ENCODE assay signal across 21 cellular contexts in genomic region chr2:168752361-168752760, GRCh38. TPM values are rescaled to one million over a fixed set of nuclear protein-coding genes. Genes with fewer than 3 reads are reported as not detected.
"Had no signal": no experiment of that assay in that cellular context is flagged by ENCODE, and none has a peak within 500 bp of the region (broad histone marks: within the 10 kb centered on the region; RNA-seq: fewer than 3 reads in every experiment).

No MANE protein-coding gene starts in this region.

- H3K9ac ChIP-seq: neural progenitor cell had no signal

- H3K79me2 ChIP-seq: hepatocyte had no signal

- H2AFZ ChIP-seq: hepatocyte, neural progenitor cell had no signal

- H3K4me3 ChIP-seq: breast epithelium, hepatocyte, neural progenitor cell, thyroid gland, upper lobe of right lung had no signal

- H3K27me3 Mint-ChIP-seq: activated B cell treated with CpG ODN at 0.5 μM for 24 hours; activated CD4-positive, alpha-beta T cell treated with anti-CD3 and anti-CD28 coated beads for 36 hours; activated naive CD8-positive, alpha-beta T cell treated with anti-CD3 and anti-CD28 coated beads for 36 hours; activated T-cell treated with anti-CD3 and anti-CD28 coated beads, Interleukin-2, amount 50 U/mL, for 24 hours; progenitor cell of endocrine pancreas; stimulated activated naive CD8-positive, alpha-beta T cell treated with anti-CD3 and anti-CD28 coated beads, Interleukin-15, Interleukin-2, amounts not matched to agents 100 ng/mL and 50 ng/mL, for 24 hours had no signal

- H3K4me2 ChIP-seq: hepatocyte, neural progenitor cell had no signal

- H3K9me3 ChIP-seq: breast epithelium, thyroid gland, upper lobe of right lung had no signal

- H3K4me3 Mint-ChIP-seq: activated B cell treated with CpG ODN at 0.5 μM for 24 hours; activated CD4-positive, alpha-beta T cell treated with anti-CD3 and anti-CD28 coated beads for 36 hours; activated naive CD8-positive, alpha-beta T cell treated with anti-CD3 and anti-CD28 coated beads for 36 hours; activated T-cell treated with anti-CD3 and anti-CD28 coated beads, Interleukin-2, amount 50 U/mL, for 24 hours; neural progenitor cell; stimulated activated naive CD8-positive, alpha-beta T cell treated with anti-CD3 and anti-CD28 coated beads, Interleukin-15, Interleukin-2, amounts not matched to agents 100 ng/mL and 50 ng/mL, for 24 hours had no signal

- H3K27ac ChIP-seq: breast epithelium, hepatocyte, neural progenitor cell, thyroid gland, upper lobe of right lung had no signal

- H3K36me3 ChIP-seq: breast epithelium, neural progenitor cell, thyroid gland, upper lobe of right lung had no signal

- H3K27ac Mint-ChIP-seq: activated B cell treated with CpG ODN at 0.5 μM for 24 hours; activated naive CD8-positive, alpha-beta T cell treated with anti-CD3 and anti-CD28 coated beads for 36 hours; neural progenitor cell; progenitor cell of endocrine pancreas; stimulated activated naive CD8-positive, alpha-beta T cell treated with anti-CD3 and anti-CD28 coated beads, Interleukin-15, Interleukin-2, amounts not matched to agents 100 ng/mL and 50 ng/mL, for 24 hours had no signal

- H3K27me3 ChIP-seq: breast epithelium, hepatocyte, neural progenitor cell, thyroid gland, upper lobe of right lung had no signal

- DNase-seq: activated B cell treated with CpG ODN at 0.5 μM for 24 hours; activated CD4-positive, alpha-beta T cell treated with anti-CD3 and anti-CD28 coated beads for 36 hours; activated CD4-positive, alpha-beta T cell treated with anti-CD3 and anti-CD28 coated beads, Interleukin-2, amount 50 U/mL, for 4 hours; activated CD8-positive, alpha-beta memory T cell treated with anti-CD3 and anti-CD28 coated beads for 24 hours; activated CD8-positive, alpha-beta memory T cell treated with anti-CD3 and anti-CD28 coated beads, Interleukin-2, amount 50 U/mL, for 4 hours; activated naive CD4-positive, alpha-beta T cell treated with Interleukin-2 at 50 U/mL for 16 hours; activated naive CD8-positive, alpha-beta T cell treated with anti-CD3 and anti-CD28 coated beads for 36 hours; activated T-cell treated with anti-CD3 and anti-CD28 coated beads, Interleukin-2, amount 50 U/mL, for 24 hours; cerebellar nuclear complex; kidney glomerular epithelial cell; retina; stimulated activated CD4-positive, alpha-beta T cell treated with anti-CD3 and anti-CD28 coated beads, Interleukin-4, amount 100 ng/mL, for 4 hours; substantia nigra; thyroid gland; upper lobe of right lung had no signal

- H3K9me3 Mint-ChIP-seq: activated B cell treated with CpG ODN at 0.5 μM for 24 hours; activated naive CD8-positive, alpha-beta T cell treated with anti-CD3 and anti-CD28 coated beads for 36 hours; activated T-cell treated with anti-CD3 and anti-CD28 coated beads, Interleukin-2, amount 50 U/mL, for 24 hours; neural progenitor cell; stimulated activated naive CD8-positive, alpha-beta T cell treated with anti-CD3 and anti-CD28 coated beads, Interleukin-15, Interleukin-2, amounts not matched to agents 100 ng/mL and 50 ng/mL, for 24 hours; T-helper 1 cell treated with Interleukin-12 subunit alpha and Interleukin-12 subunit beta and Interleukin-4 antibody, amounts not matched to agents 30 μg/mL and 1 μg/mL, for 36 hours had no signal

- H3K4me1 ChIP-seq: breast epithelium, neural progenitor cell, upper lobe of right lung had no signal

- ATAC-seq: activated CD4-positive, alpha-beta T cell treated with anti-CD3 and anti-CD28 coated beads for 36 hours; upper lobe of right lung had no signal

RNA-seq across cellular contexts. Expression of gene NOSTRIN, which starts 50.1 kb away (rescaled TPM):
- total RNA-seq: activated B cell treated with CpG ODN at 0.5 μM for 24 hours; activated CD4-positive, alpha-beta T cell treated with anti-CD3 and anti-CD28 coated beads for 36 hours; activated naive CD8-positive, alpha-beta T cell treated with anti-CD3 and anti-CD28 coated beads for 36 hours had no signal
